Comparison of ENCODE assay signal across 15 cellular contexts in the genomic region with DNA sequence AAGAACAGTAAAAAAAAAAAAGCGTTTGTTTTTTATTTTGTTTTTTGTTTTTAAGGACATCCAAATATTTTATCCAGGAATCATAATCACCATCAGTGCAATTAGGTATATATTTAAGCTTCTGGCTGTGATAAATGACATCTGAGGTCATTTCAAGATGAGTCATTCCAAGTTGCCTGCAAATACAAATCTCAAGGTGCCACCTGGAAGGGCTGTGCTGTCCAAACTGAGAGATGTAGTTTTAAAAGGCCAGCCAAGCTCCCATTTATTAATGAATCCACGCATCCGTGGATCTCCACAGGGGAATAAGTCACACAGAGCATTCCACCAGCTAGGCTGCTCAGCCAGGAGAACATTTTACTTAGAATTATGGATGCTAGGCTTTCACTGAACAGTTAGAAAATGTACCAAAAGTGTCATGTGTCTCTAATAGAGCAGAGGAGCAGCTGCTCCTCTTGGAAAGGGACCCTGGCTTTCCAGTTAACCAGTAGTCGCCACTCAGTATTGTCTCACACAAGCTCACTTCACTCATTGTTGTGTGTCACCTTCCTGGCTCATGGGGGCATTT.
"Had no signal": no experiment of that assay in that cellular context is flagged by ENCODE, and none has a peak within 500 bp of the region (broad histone marks: within the 10 kb centered on the region; RNA-seq: fewer than 3 reads in every experiment).

No MANE protein-coding gene starts in this region.

- H3K36me3 Mint-ChIP-seq: activated naive CD4-positive, alpha-beta T cell treated with anti-CD3 and anti-CD28 coated beads, Interleukin-2, amount 50 U/mL, for 72 hours; immature natural killer cell had no signal

- H3K9me3 Mint-ChIP-seq: activated naive CD4-positive, alpha-beta T cell treated with anti-CD3 and anti-CD28 coated beads, Interleukin-2, amount 50 U/mL, for 72 hours; activated T-cell treated with anti-CD3 and anti-CD28 coated beads, Interleukin-2, amount 50 U/mL, for 24 hours; stimulated activated naive CD8-positive, alpha-beta T cell treated with anti-CD3 and anti-CD28 coated beads, Interleukin-15, amount 100 ng/mL, for 72 hours had no signal

- H3K36me3 ChIP-seq: upper lobe of left lung had no signal

- H3K9me3 ChIP-seq: body of pancreas, upper lobe of left lung had no signal

- H3K4me3 ChIP-seq: body of pancreas, coronary artery, upper lobe of left lung had no signal

- H3K4me3 Mint-ChIP-seq: activated T-cell treated with anti-CD3 and anti-CD28 coated beads, Interleukin-2, amount 50 U/mL, for 24 hours; immature natural killer cell; neural crest cell; stimulated activated naive CD8-positive, alpha-beta T cell treated with anti-CD3 and anti-CD28 coated beads, Interleukin-15, amount 100 ng/mL, for 72 hours had no signal

- H3K27ac ChIP-seq: body of pancreas, coronary artery, upper lobe of left lung had no signal

- ATAC-seq: activated CD4-positive, CD25-positive, alpha-beta regulatory T cell treated with anti-CD3 and anti-CD28 coated beads, Interleukin-2, amount 50 U/mL, for 24 hours; activated naive CD4-positive, alpha-beta T cell treated with anti-CD3 and anti-CD28 coated beads, Interleukin-2, amount 50 U/mL, for 72 hours; body of pancreas; sciatic nerve; stimulated activated naive CD8-positive, alpha-beta T cell treated with anti-CD3 and anti-CD28 coated beads, Interleukin-15, amount 100 ng/mL, for 72 hours had no signal

- H3K27me3 ChIP-seq: body of pancreas, upper lobe of left lung had no signal

- DNase-seq: activated effector memory CD4-positive, alpha-beta T cell treated with anti-CD3 and anti-CD28 coated beads, Interleukin-2, amount 50 U/mL, for 16 hours; activated T-cell treated with anti-CD3 and anti-CD28 coated beads, Interleukin-2, amount 50 U/mL, for 24 hours; body of pancreas; effector CD4-positive, alpha-beta T cell; head of caudate nucleus; immature natural killer cell; stimulated activated naive CD8-positive, alpha-beta T cell treated with anti-CD3 and anti-CD28 coated beads, Interleukin-15, amount 100 ng/mL, for 72 hours; T-helper 9 cell; upper lobe of left lung had no signal

- H3K4me1 Mint-ChIP-seq: immature natural killer cell; stimulated activated naive CD8-positive, alpha-beta T cell treated with anti-CD3 and anti-CD28 coated beads, Interleukin-15, amount 100 ng/mL, for 72 hours had no signal

- H3K4me1 ChIP-seq: body of pancreas, upper lobe of left lung had no signal

- FAIRE-seq: frontal cortex had no signal

- H3K27ac Mint-ChIP-seq: activated naive CD4-positive, alpha-beta T cell treated with anti-CD3 and anti-CD28 coated beads, Interleukin-2, amount 50 U/mL, for 72 hours; activated T-cell treated with anti-CD3 and anti-CD28 coated beads, Interleukin-2, amount 50 U/mL, for 24 hours; immature natural killer cell; stimulated activated naive CD8-positive, alpha-beta T cell treated with anti-CD3 and anti-CD28 coated beads, Interleukin-15, amount 100 ng/mL, for 72 hours had no signal
